ENCODE assay signal across 14 cellular contexts in genomic region chr13:66565261-66565660, GRCh38.
DNase-seq lines count a peak whose midpoint lies in the region; ATAC-seq and TF ChIP-seq lines count a peak whose summit lies in the region.
"Had no signal": no experiment of that assay in that cellular context is flagged by ENCODE, and none has a peak within 500 bp of the region (broad histone marks: within the 10 kb centered on the region; RNA-seq: fewer than 3 reads in every experiment).

No MANE protein-coding gene starts in this region.

- H3K27ac ChIP-seq in HEK293 (ENCODE audit: extremely low read depth, low read depth, low read length) = no peak overlapping the region
- peak overlapping the region; percentile 59 for H3K27ac ChIP-seq in SJCRH30
- no peak overlapping the region for H3K27ac ChIP-seq in neural progenitor cell
- H3K27ac ChIP-seq: BLaER1 had no signal

- H4K20me1 ChIP-seq in neural progenitor cell (ENCODE audit: low read depth) = no peaks in the 10 kb centered on the region
- H4K20me1 ChIP-seq: BLaER1 had no signal

- H2AFZ ChIP-seq in neural progenitor cell (replicated peaks) = peak overlapping the region; percentile 36

- H3K4me1 ChIP-seq in HEK293 (ENCODE audit: control insufficient read depth, insufficient read depth, low read length) (no peaks in the 10 kb centered on the region), SJCRH30 (peaks cover 12% of the 10 kb centered on the region), neural progenitor cell (no peaks in the 10 kb centered on the region)
- H3K4me1 ChIP-seq: BLaER1 had no signal

- no peaks in the 10 kb centered on the region for H3K79me2 ChIP-seq in neural progenitor cell (ENCODE audit: low read depth)

- peaks cover 7% of the 10 kb centered on the region for H3K36me3 Mint-ChIP-seq in neural progenitor cell
- no peaks in the 10 kb centered on the region for H3K36me3 Mint-ChIP-seq in activated T-cell treated with anti-CD3 and anti-CD28 coated beads, Interleukin-2, amount 50 U/mL, for 4 hours (ENCODE audit: insufficient read depth)
- H3K36me3 Mint-ChIP-seq: CD14-positive monocyte; CD4-positive, alpha-beta memory T cell had no signal

- H3K36me3 ChIP-seq in HEK293 (ENCODE audit: control insufficient read depth in 2 of 2, insufficient read depth in 1 of 2, low read length in 2 of 2) (no peaks in the 10 kb centered on the region), SJCRH30 (no peaks in the 10 kb centered on the region), neural progenitor cell (no peaks in the 10 kb centered on the region)
- H3K36me3 ChIP-seq: BLaER1 had no signal

- no peak overlapping the region for H3K9ac ChIP-seq in neural progenitor cell
- H3K9ac ChIP-seq: BLaER1 had no signal

- peaks cover 1% of the 10 kb centered on the region for H3K27me3 Mint-ChIP-seq in neural progenitor cell (ENCODE audit: insufficient read depth, low read depth)
- H3K27me3 Mint-ChIP-seq in activated T-cell treated with anti-CD3 and anti-CD28 coated beads, Interleukin-2, amount 50 U/mL, for 4 hours (ENCODE audit: low read depth) = no peaks in the 10 kb centered on the region
- H3K27me3 Mint-ChIP-seq: CD4-positive, alpha-beta memory T cell had no signal

- H3K4me1 Mint-ChIP-seq in neural progenitor cell = peaks cover 3% of the 10 kb centered on the region
- H3K4me1 Mint-ChIP-seq in activated T-cell treated with anti-CD3 and anti-CD28 coated beads, Interleukin-2, amount 50 U/mL, for 4 hours (ENCODE audit: low read depth) = no peaks in the 10 kb centered on the region
- H3K4me1 Mint-ChIP-seq: CD14-positive monocyte; CD4-positive, alpha-beta memory T cell had no signal

- H3K9me3 Mint-ChIP-seq in neural progenitor cell = peaks cover 19% of the 10 kb centered on the region
- H3K9me3 Mint-ChIP-seq in activated T-cell treated with anti-CD3 and anti-CD28 coated beads, Interleukin-2, amount 50 U/mL, for 4 hours = peaks cover 14% of the 10 kb centered on the region

- H3F3A ChIP-seq in neural progenitor cell (ENCODE audit: low read depth) = no peaks in the 10 kb centered on the region

- H3K4me2 ChIP-seq in neural progenitor cell = no peak overlapping the region
- H3K4me2 ChIP-seq: BLaER1 had no signal

- TF ChIP-seq CTCF in HEK293 (tag by site-specific recombination; IDR thresholded peaks at IDR 0.05) (no peak), neural progenitor cell (IDR thresholded peaks at IDR 0.05) (no peak)

- H3K27me3 ChIP-seq in SJCRH30 = no peaks in the 10 kb centered on the region
- no peaks in the 10 kb centered on the region for H3K27me3 ChIP-seq in neural progenitor cell
- H3K27me3 ChIP-seq: BLaER1 had no signal

- H3K9me3 ChIP-seq in HEK293 (ENCODE audit: control insufficient read depth, insufficient read depth, low read depth, low read length) = no peaks in the 10 kb centered on the region
- no peaks in the 10 kb centered on the region for H3K9me3 ChIP-seq in SJCRH30 (replicated peaks)
- no peaks in the 10 kb centered on the region for H3K9me3 ChIP-seq in neural progenitor cell (ENCODE audit: low read depth)

- DNase-seq in SJCRH30 (peak; percentile 28 to 73), myocyte (ENCODE audit: low read depth) (peak; percentile 31), neural progenitor cell (ENCODE audit: low spot score) (no peak), hippocampal formation (lab: John Stamatoyannopoulos, UW) (no peak), middle frontal gyrus (ENCODE audit: extremely low spot score, low spot score) (no peak)
- no peak for DNase-seq in activated T-cell treated with anti-CD3 and anti-CD28 coated beads, Interleukin-2, amount 50 U/mL, for 4 hours
- no peak for DNase-seq in effector CD4-positive, alpha-beta T cell
- DNase-seq: 8988T; Calu3; CD4-positive, alpha-beta memory T cell; H9 had no signal

- POLR2A ChIA-PET in HEK293 (lab: Yijun Ruan, JAX) = no interaction called here

- H3K4me3 Mint-ChIP-seq in neural progenitor cell = no peak overlapping the region
- H3K4me3 Mint-ChIP-seq in activated T-cell treated with anti-CD3 and anti-CD28 coated beads, Interleukin-2, amount 50 U/mL, for 4 hours = no peak overlapping the region
- H3K4me3 Mint-ChIP-seq: CD14-positive monocyte; CD4-positive, alpha-beta memory T cell; H9 had no signal

- CTCF ChIA-PET in HEK293 (lab: Yijun Ruan, JAX) = no interaction called here

- H3K4me3 ChIP-seq in HEK293 (ENCODE audit: low read depth, low read length) (no peak overlapping the region), SJCRH30 (no peak overlapping the region), neural progenitor cell (no peak overlapping the region)
- H3K4me3 ChIP-seq: BLaER1 had no signal

- no peak overlapping the region for H3K27ac Mint-ChIP-seq in neural progenitor cell
- H3K27ac Mint-ChIP-seq: CD14-positive monocyte; CD4-positive, alpha-beta memory T cell; H9 had no signal

- no peak for ATAC-seq in activated T-cell treated with anti-CD3 and anti-CD28 coated beads, Interleukin-2, amount 50 U/mL, for 4 hours

TF ChIP-seq in HEK293, 187 proteins besides CTCF, POLR2A, EP300 and RAD21:
- TF ChIP-seq ZNF311 (tag by site-specific recombination; IDR thresholded peaks at IDR 0.05; ENCODE audit: borderline replicate concordance) (no peak), BCL6B (tag by site-specific recombination; IDR thresholded peaks at IDR 0.05) (peak; percentile 53; the same call in 1 of the 2 replicates)

Comparison
In these comparisons a context has a peak if more than half of its experiments do, and no peak if none do; other contexts are left out.
1. DNase-seq: peak in SJCRH30 (2 of 2) and myocyte (single experiment); none in neural progenitor cell (single experiment), activated T-cell treated with anti-CD3 and anti-CD28 coated beads, Interleukin-2, amount 50 U/mL, for 4 hours (single experiment), effector CD4-positive, alpha-beta T cell (single experiment), hippocampal formation (0 of 2) and middle frontal gyrus (single experiment).